ENCODE assay signal across 33 cellular contexts in genomic region chr5:9015937-9016270, GRCh38.
DNase-seq lines count a peak whose midpoint lies in the region; ATAC-seq, FAIRE-seq and TF ChIP-seq lines count a peak whose summit lies in the region.
"Had no signal": no experiment of that assay in that cellular context is flagged by ENCODE, and none has a peak within 500 bp of the region (broad histone marks: within the 10 kb centered on the region; RNA-seq: fewer than 3 reads in every experiment).

No MANE protein-coding gene starts in this region.

- peak overlapping the region; percentile 30 for H3K27ac Mint-ChIP-seq in neural crest cell (ENCODE audit: unreplicated experiment)
- H3K27ac Mint-ChIP-seq: activated CD8-positive, alpha-beta T cell treated with anti-CD3 and anti-CD28 coated beads, Interleukin-2, amount 10 ng/mL, durations not matched to agents 7 days and 5 days; activated T-helper 2 cell treated with anti-CD3 and anti-CD28 coated beads, Interferon-gamma antibody, Interleukin-2, Interleukin-4, amounts not matched to agents 10 μg/mL and 5 μg/mL and 100 μg/mL, durations not matched to agents 14 hours and 24 hours and 36 hours; CD8-positive, alpha-beta memory T cell; stimulated activated naive B cell treated with anti-CD40 and anti-IgM and Interleukin-4, amounts not matched to agents 10 μg/mL and 1 μg/mL and 100 μg/mL, for 72 hours; type B pancreatic cell had no signal

- WGBS in gastroesophageal sphincter (ENCODE audit: low coverage in 1 of 2), 2 donors, result 33 to 56% methylated on average over 2 of the region's 2 CpGs

- H3K27me3 Mint-ChIP-seq in neural crest cell (ENCODE audit: low read depth), result no peaks in the 10 kb centered on the region
- H3K27me3 Mint-ChIP-seq: CD8-positive, alpha-beta memory T cell; naive B cell; stimulated activated naive B cell treated with anti-CD40 and anti-IgM and Interleukin-4, amounts not matched to agents 10 μg/mL and 1 μg/mL and 100 μg/mL, for 72 hours had no signal

- no peaks in the 10 kb centered on the region for H3K36me3 Mint-ChIP-seq in neural crest cell (ENCODE audit: low read depth)
- H3K36me3 Mint-ChIP-seq: CD8-positive, alpha-beta memory T cell; naive B cell; stimulated activated naive B cell treated with anti-CD40 and anti-IgM and Interleukin-4, amounts not matched to agents 10 μg/mL and 1 μg/mL and 100 μg/mL, for 72 hours; type B pancreatic cell had no signal

- peak; percentile 4 for FAIRE-seq in HTR-8/SVneo (lab: Jason Lieb, UNC)
- FAIRE-seq: bronchial epithelial cell, colon, islet of Langerhans had no signal

- H3K4me3 Mint-ChIP-seq in neural crest cell, result no peak overlapping the region
- H3K4me3 Mint-ChIP-seq: activated CD8-positive, alpha-beta T cell treated with anti-CD3 and anti-CD28 coated beads, Interleukin-2, amount 10 ng/mL, durations not matched to agents 7 days and 5 days; CD8-positive, alpha-beta memory T cell; naive B cell; stimulated activated naive B cell treated with anti-CD40 and anti-IgM and Interleukin-4, amounts not matched to agents 10 μg/mL and 1 μg/mL and 100 μg/mL, for 72 hours; type B pancreatic cell had no signal

- H3K27me3 ChIP-seq in gastroesophageal sphincter, result no peaks in the 10 kb centered on the region

- DNase-seq in AG09309 (ENCODE audit: low read depth), result peak; percentile 14
- no peak for DNase-seq in HTR-8/SVneo (ENCODE audit: insufficient read length, low spot score)
- DNase-seq in cardiac fibroblast (ENCODE audit: low read depth in 2 of 2), result peak; percentile 18 to 29
- DNase-seq in neural crest cell (ENCODE audit: low read depth, low spot score), result no peak
- no peak for DNase-seq in kidney glomerular epithelial cell (lab: John Stamatoyannopoulos, UW)
- DNase-seq in NCI-H526 treated with DMSO at 0.1 percent for 48 hours (lab: John Stamatoyannopoulos, UW), result no peak
- DNase-seq: 8988T; activated CD8-positive, alpha-beta T cell treated with anti-CD3 and anti-CD28 coated beads, Interleukin-2, amount 10 ng/mL, durations not matched to agents 7 days and 5 days; activated naive CD4-positive, alpha-beta T cell treated with anti-CD3 and anti-CD28 coated beads, Interleukin-2, amount 50 U/mL, for 16 hours; AML-193; amygdala; CD8-positive, alpha-beta memory T cell; effector CD4-positive, alpha-beta T cell; glutamatergic neuron; GOT3; KBM-7; left ventricle myocardium inferior; MM.1S; naive B cell; NCI-H1930; NCI-H69; stimulated activated naive B cell treated with anti-CD40 and anti-IgM and Interleukin-4, amounts not matched to agents 10 μg/mL and 1 μg/mL and 100 μg/mL, for 72 hours; substantia nigra; T-helper 9 cell had no signal

- no peak for TF ChIP-seq EP300 in gastroesophageal sphincter (IDR thresholded peaks at IDR 0.05)

- peaks cover 24% of the 10 kb centered on the region for H3K4me1 Mint-ChIP-seq in neural crest cell
- H3K4me1 Mint-ChIP-seq: CD8-positive, alpha-beta memory T cell; naive B cell; stimulated activated naive B cell treated with anti-CD40 and anti-IgM and Interleukin-4, amounts not matched to agents 10 μg/mL and 1 μg/mL and 100 μg/mL, for 72 hours had no signal

- TF ChIP-seq CTCF in AG09309 (IDR thresholded peaks at IDR 0.05; ENCODE audit: control insufficient read depth, insufficient read depth, low read depth, low read length, missing control alignments), result no peak
- no peak for TF ChIP-seq CTCF in cardiac fibroblast (IDR thresholded peaks at IDR 0.05; ENCODE audit: low read depth, low read length)
- TF ChIP-seq CTCF in neural crest cell (conservative IDR thresholded peaks at IDR 0.05), result no peak
- no peak for TF ChIP-seq CTCF in gastroesophageal sphincter (IDR thresholded peaks at IDR 0.05)

- H3K4me3 ChIP-seq in AG09309 (ENCODE audit: control insufficient read depth, low read depth, low read length) (no peak overlapping the region), cardiac fibroblast (replicated peaks in 1 of 2; ENCODE audit: low read depth in 2 of 2, low read length in 2 of 2) (no peak overlapping the region), gastroesophageal sphincter (no peak overlapping the region)
- H3K4me3 ChIP-seq: left ventricle myocardium inferior, skin epidermis had no signal

- no peak overlapping the region for H3K27ac ChIP-seq in gastroesophageal sphincter
- H3K27ac ChIP-seq: left ventricle myocardium inferior had no signal

- H3K36me3 ChIP-seq in gastroesophageal sphincter, result no peaks in the 10 kb centered on the region
- H3K36me3 ChIP-seq: left ventricle myocardium inferior had no signal

- no peak for TF ChIP-seq POLR2A in gastroesophageal sphincter (IDR thresholded peaks at IDR 0.05)

- H3K4me1 ChIP-seq in gastroesophageal sphincter, result no peaks in the 10 kb centered on the region
- H3K4me1 ChIP-seq: left ventricle myocardium inferior had no signal

- H3K9me3 Mint-ChIP-seq in neural crest cell, result peaks cover 6% of the 10 kb centered on the region

- ATAC-seq in HG03175 (IDR thresholded peaks at IDR 0.05; ENCODE audit: unreplicated experiment) (no peak), gastroesophageal sphincter (no peak)
- ATAC-seq: activated CD8-positive, alpha-beta T cell treated with anti-CD3 and anti-CD28 coated beads, Interleukin-2, amount 10 ng/mL, durations not matched to agents 7 days and 5 days; Right ventricle myocardium inferior; stimulated activated naive B cell treated with anti-CD40 and anti-IgM and Interleukin-4, amounts not matched to agents 10 μg/mL and 1 μg/mL and 100 μg/mL, for 72 hours had no signal

- H3K9me3 ChIP-seq in gastroesophageal sphincter, result no peaks in the 10 kb centered on the region

Comparison
In these comparisons a context has a peak if more than half of its experiments do, and no peak if none do; other contexts are left out.
1. DNase-seq: peak in AG09309 (single experiment) and cardiac fibroblast (2 of 2); none in HTR-8/SVneo (single experiment), neural crest cell (single experiment), kidney glomerular epithelial cell (single experiment) and NCI-H526 treated with DMSO at 0.1 percent for 48 hours (single experiment).